In the genomic region with DNA sequence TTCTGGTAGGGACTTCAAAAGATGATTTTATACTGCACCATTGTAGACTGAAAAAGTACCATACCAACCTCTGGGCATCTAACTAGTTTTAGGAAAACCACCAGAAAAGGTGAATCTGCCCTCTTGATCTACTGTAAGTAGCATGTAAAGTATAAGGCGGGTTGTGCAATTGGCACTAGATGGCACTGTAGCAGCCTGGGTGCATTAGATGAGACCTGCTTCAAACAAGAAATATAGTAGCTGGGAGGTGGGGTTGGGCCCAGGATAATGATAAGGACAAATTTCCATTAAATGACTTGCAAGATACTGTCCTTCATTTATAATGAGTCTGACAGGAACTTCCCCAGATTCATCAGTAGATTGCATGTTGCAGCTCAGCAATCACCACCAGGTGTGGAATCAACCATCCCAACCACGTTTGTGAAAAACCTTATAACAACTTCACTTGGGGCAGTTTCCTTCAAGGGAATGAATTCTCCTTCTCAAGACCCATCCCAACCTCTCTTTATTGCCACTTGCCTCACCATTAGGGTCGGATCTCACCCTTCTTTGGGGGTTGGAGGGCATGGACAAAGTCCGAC, we compare ENCODE assay signal across 10 cellular contexts. TPM values are rescaled to one million over a fixed set of nuclear protein-coding genes. Genes with fewer than 3 reads are reported as not detected.
DNase-seq lines count a peak whose midpoint lies in the region; ATAC-seq and TF ChIP-seq lines count a peak whose summit lies in the region.
"Had no signal": no experiment of that assay in that cellular context is flagged by ENCODE, and none has a peak within 500 bp of the region (broad histone marks: within the 10 kb centered on the region; RNA-seq: fewer than 3 reads in every experiment).

No MANE protein-coding gene starts in this region.

- TF ChIP-seq CTCF in C4-2B (conservative IDR thresholded peaks at IDR 0.05) = peak; percentile 72
- peak; percentile 61 to 76 for TF ChIP-seq CTCF in GM23338 (conservative IDR thresholded peaks at IDR 0.05; ENCODE audit: low read depth in 2 of 2)
- peak in 5 of 6 experiments; percentile 23 to 54 (median 30) for TF ChIP-seq CTCF in esophagus squamous epithelium (IDR thresholded peaks at IDR 0.05)
- no peak for TF ChIP-seq CTCF in mesothelial cell of epicardium (IDR thresholded peaks at IDR 0.05; ENCODE audit: unreplicated experiment)

- H3K4me3 ChIP-seq in GM23338 (no peak overlapping the region), esophagus squamous epithelium (no peak overlapping the region)

- H3K27me3 Mint-ChIP-seq in GM23338 (ENCODE audit: insufficient read depth, low read depth, poor library complexity) = no peaks in the 10 kb centered on the region
- H3K27me3 Mint-ChIP-seq in stimulated activated naive CD8-positive, alpha-beta T cell treated with anti-CD3 and anti-CD28 coated beads, Interleukin-15, amount 100 ng/mL, for 72 hours = no peaks in the 10 kb centered on the region
- peaks cover 36% of the 10 kb centered on the region for H3K27me3 Mint-ChIP-seq in mesothelial cell of epicardium (ENCODE audit: low read depth)
- H3K27me3 Mint-ChIP-seq in stimulated activated memory B cell treated with anti-CD40 and anti-IgM and Interleukin-4, amounts not matched to agents 10 μg/mL and 1 μg/mL and 100 μg/mL, for 72 hours = no peaks in the 10 kb centered on the region
- H3K27me3 Mint-ChIP-seq: IgD-negative memory B cell had no signal

- ATAC-seq in GM23338 = peak; percentile 87
- ATAC-seq in stimulated activated naive CD8-positive, alpha-beta T cell treated with anti-CD3 and anti-CD28 coated beads, Interleukin-15, amount 100 ng/mL, for 72 hours = peak; percentile 66
- ATAC-seq in stimulated activated memory B cell treated with anti-CD40 and anti-IgM and Interleukin-4, amounts not matched to agents 10 μg/mL and 1 μg/mL and 100 μg/mL, for 72 hours = no peak

- H3K36me3 Mint-ChIP-seq in GM23338 (ENCODE audit: low read depth) = no peaks in the 10 kb centered on the region
- H3K36me3 Mint-ChIP-seq in mesothelial cell of epicardium = no peaks in the 10 kb centered on the region
- H3K36me3 Mint-ChIP-seq in stimulated activated memory B cell treated with anti-CD40 and anti-IgM and Interleukin-4, amounts not matched to agents 10 μg/mL and 1 μg/mL and 100 μg/mL, for 72 hours = no peaks in the 10 kb centered on the region
- H3K36me3 Mint-ChIP-seq: IgD-negative memory B cell had no signal

- H3K9me3 ChIP-seq in esophagus squamous epithelium = peaks cover 0 to 5% (median 5%) of the 10 kb centered on the region in 3 donors

- no peak overlapping the region for H3K27ac ChIP-seq in C4-2B
- H3K27ac ChIP-seq in GM23338 (ENCODE audit: low read depth) = no peak overlapping the region
- no peak overlapping the region for H3K27ac ChIP-seq in esophagus squamous epithelium

- TF ChIP-seq POLR2A in esophagus squamous epithelium (IDR thresholded peaks at IDR 0.05) = no peak

- H3K9me2 ChIP-seq in GM23338 (ENCODE audit: insufficient read depth) = no peaks in the 10 kb centered on the region

- no peaks in the 10 kb centered on the region for H3K4me1 ChIP-seq in GM23338 (ENCODE audit: insufficient read depth)
- peaks cover 0 to 4% (median 0%) of the 10 kb centered on the region in 3 donors for H3K4me1 ChIP-seq in esophagus squamous epithelium

- H3K36me3 ChIP-seq in GM23338 (ENCODE audit: insufficient read depth) (no peaks in the 10 kb centered on the region), esophagus squamous epithelium (no peaks in the 10 kb centered on the region)

- 51 to 56% methylated on average over 4 of the region's 4 CpGs for WGBS in esophagus squamous epithelium, 2 donors

- H3K4me3 Mint-ChIP-seq in GM23338 = no peak overlapping the region
- no peak overlapping the region for H3K4me3 Mint-ChIP-seq in stimulated activated naive CD8-positive, alpha-beta T cell treated with anti-CD3 and anti-CD28 coated beads, Interleukin-15, amount 100 ng/mL, for 72 hours
- H3K4me3 Mint-ChIP-seq in mesothelial cell of epicardium = no peak overlapping the region
- H3K4me3 Mint-ChIP-seq in stimulated activated memory B cell treated with anti-CD40 and anti-IgM and Interleukin-4, amounts not matched to agents 10 μg/mL and 1 μg/mL and 100 μg/mL, for 72 hours = no peak overlapping the region
- H3K4me3 Mint-ChIP-seq: IgD-negative memory B cell had no signal

- H4K20me1 ChIP-seq in GM23338 (replicated peaks; ENCODE audit: insufficient read depth) = no peaks in the 10 kb centered on the region; the same call in 1 of the 2 replicates

- intact Hi-C loops in esophagus squamous epithelium (cut with DNase I) = no loop called here

- H3K27ac Mint-ChIP-seq in GM23338 (no peak overlapping the region), mesothelial cell of epicardium (no peak overlapping the region)
- H3K27ac Mint-ChIP-seq in stimulated activated naive CD8-positive, alpha-beta T cell treated with anti-CD3 and anti-CD28 coated beads, Interleukin-15, amount 100 ng/mL, for 72 hours = no peak overlapping the region
- H3K27ac Mint-ChIP-seq in stimulated activated memory B cell treated with anti-CD40 and anti-IgM and Interleukin-4, amounts not matched to agents 10 μg/mL and 1 μg/mL and 100 μg/mL, for 72 hours = no peak overlapping the region

- no peaks in the 10 kb centered on the region for H3K79me2 ChIP-seq in GM23338 (replicated peaks; ENCODE audit: insufficient read depth)

- DNase-seq in GM23338 (ENCODE audit: low spot score) (peak; percentile 37), SK-MEL-5 (ENCODE audit: low read depth, low spot score) (peak; percentile 66), esophagus squamous epithelium (lab: John Stamatoyannopoulos, UW) (no peak), DMS114 treated with DMSO at 0.1 percent for 48 hours (lab: John Stamatoyannopoulos, UW; ENCODE audit: unreplicated experiment) (no peak), mesothelial cell of epicardium (ENCODE audit: low spot score in 2 of 2, unreplicated experiment in 2 of 2) (no peak)
- DNase-seq in stimulated activated naive CD8-positive, alpha-beta T cell treated with anti-CD3 and anti-CD28 coated beads, Interleukin-15, amount 100 ng/mL, for 72 hours = no peak

- H3K27me3 ChIP-seq in GM23338 (ENCODE audit: insufficient read depth) (no peaks in the 10 kb centered on the region), esophagus squamous epithelium (peaks cover 0 to 11% (median 0%) of the 10 kb centered on the region in 4 donors)

- in situ Hi-C loops in SK-MEL-5 (cut with HindIII; ENCODE audit: low pct_unique_long_range_greater_than_20kb, low sequenced_read_pairs) = no loop called here

- no peaks in the 10 kb centered on the region for H3F3A ChIP-seq in GM23338 (replicated peaks; ENCODE audit: low read depth)

- no peak overlapping the region for H2AFZ ChIP-seq in GM23338

- H3K4me2 ChIP-seq in GM23338 = no peak overlapping the region

- H3K4me1 Mint-ChIP-seq in GM23338 (peaks cover 6% of the 10 kb centered on the region; the same call in 2 of the 3 replicates), mesothelial cell of epicardium (peaks cover under 1% of the 10 kb centered on the region)
- H3K4me1 Mint-ChIP-seq in stimulated activated naive CD8-positive, alpha-beta T cell treated with anti-CD3 and anti-CD28 coated beads, Interleukin-15, amount 100 ng/mL, for 72 hours = peaks cover 45% of the 10 kb centered on the region
- peaks cover 27% of the 10 kb centered on the region for H3K4me1 Mint-ChIP-seq in stimulated activated memory B cell treated with anti-CD40 and anti-IgM and Interleukin-4, amounts not matched to agents 10 μg/mL and 1 μg/mL and 100 μg/mL, for 72 hours

- H3K9me3 Mint-ChIP-seq in GM23338 = peaks cover 3% of the 10 kb centered on the region; the same call in 1 of the 3 replicates
- H3K9me3 Mint-ChIP-seq in stimulated activated naive CD8-positive, alpha-beta T cell treated with anti-CD3 and anti-CD28 coated beads, Interleukin-15, amount 100 ng/mL, for 72 hours = peaks cover 11 to 18% of the 10 kb centered on the region in 2 donors
- peaks cover 16% of the 10 kb centered on the region for H3K9me3 Mint-ChIP-seq in mesothelial cell of epicardium
- no peaks in the 10 kb centered on the region for H3K9me3 Mint-ChIP-seq in stimulated activated memory B cell treated with anti-CD40 and anti-IgM and Interleukin-4, amounts not matched to agents 10 μg/mL and 1 μg/mL and 100 μg/mL, for 72 hours

TF ChIP-seq in GM23338, 12 proteins besides CTCF, POLR2A, EP300 and RAD21 (continues in another document):
- no peak for TF ChIP-seq POLR2AphosphoS5 (IDR thresholded peaks at IDR 0.05; ENCODE audit: low read depth)

RNA-seq across cellular contexts. Expression of a gene that starts 37.3 kb away (rescaled TPM):
- not detected in 2 replicates for total RNA-seq in GM23338 (2014; rRNA removed; shearing (Covaris generic))
- not detected in 2 replicates for polyA plus RNA-seq in GM23338 (2016; fragmentation: Nextera tagmentation; extraction: Ambion mirVana)
- total RNA-seq in SK-MEL-5 (2014; rRNA removed; shearing (Covaris generic)) = not detected in 2 replicates
- polyA plus RNA-seq in SK-MEL-5 (2015; cell fraction: cytosol; rRNA removed) = not detected in 2 replicates
- polyA plus RNA-seq in SK-MEL-5 (2015; cell fraction: nucleus; rRNA removed) = not detected in 2 replicates
- total RNA-seq in esophagus squamous epithelium (1 to 10 TPM in 2 of 4 donors, under 1 TPM in 1, not detected in 1; 0.70 to 2.5 (median 1.5) TPM), mesothelial cell of epicardium (not detected in 3 replicates)

RNA-seq across cellular contexts. Expression of a gene that starts 39.0 kb away (rescaled TPM):
- not detected in 2 replicates for total RNA-seq in GM23338 (2014; rRNA removed; shearing (Covaris generic))
- polyA plus RNA-seq in GM23338 (2016; fragmentation: Nextera tagmentation; extraction: Ambion mirVana) = not detected in 2 replicates
- total RNA-seq in SK-MEL-5 (2014; rRNA removed; shearing (Covaris generic)) = 0.26 TPM in 1 of 2 replicates, not detected in the other
- not detected in 2 replicates for polyA plus RNA-seq in SK-MEL-5 (2015; cell fraction: cytosol; rRNA removed)
- not detected in 2 replicates for polyA plus RNA-seq in SK-MEL-5 (2015; cell fraction: nucleus; rRNA removed)
- total RNA-seq in esophagus squamous epithelium (10 to 100 TPM in 2 of 4 donors, under 1 TPM in 1, not detected in 1; 0.23 to 16.8 (median 16.3) TPM), mesothelial cell of epicardium (not detected in 3 replicates)
- total RNA-seq: urinary bladder had no signal
- polyA plus RNA-seq: IgD-negative memory B cell, urinary bladder had no signal

RNA-seq across cellular contexts. Expression of a gene that starts 55.8 kb away (rescaled TPM):
- total RNA-seq in GM23338 (2014; rRNA removed; shearing (Covaris generic)) = not detected in 2 replicates
- polyA plus RNA-seq in GM23338 (2016; fragmentation: Nextera tagmentation; extraction: Ambion mirVana) = not detected in 2 replicates
- total RNA-seq in SK-MEL-5 (2014; rRNA removed; shearing (Covaris generic)) = not detected in 2 replicates
- not detected in 2 replicates for polyA plus RNA-seq in SK-MEL-5 (2015; cell fraction: cytosol; rRNA removed)
- polyA plus RNA-seq in SK-MEL-5 (2015; cell fraction: nucleus; rRNA removed) = not detected in 2 replicates
- 1 to 10 TPM in 1 of 4 donors, not detected in 3; 1.1 TPM for total RNA-seq in esophagus squamous epithelium
- total RNA-seq in mesothelial cell of epicardium = not detected in 3 replicates
- total RNA-seq: urinary bladder had no signal
- polyA plus RNA-seq: IgD-negative memory B cell, urinary bladder had no signal

Comparison
In these comparisons a context has a peak if more than half of its experiments do, and no peak if none do; other contexts are left out.
1. DNase-seq: peak in GM23338 (single experiment) and SK-MEL-5 (single experiment); none in esophagus squamous epithelium (single experiment), stimulated activated naive CD8-positive, alpha-beta T cell treated with anti-CD3 and anti-CD28 coated beads, Interleukin-15, amount 100 ng/mL, for 72 hours (0 of 2), DMS114 treated with DMSO at 0.1 percent for 48 hours (single experiment) and mesothelial cell of epicardium (0 of 2).